In genomic region chr2:234135750-234136221, GRCh38 we compare ENCODE assay signal across 8 cellular contexts.
DNase-seq lines count a peak whose midpoint lies in the region; ATAC-seq and TF ChIP-seq lines count a peak whose summit lies in the region.

No MANE protein-coding gene starts in this region.

- H3K4me3 ChIP-seq in Peyer's patch (no peak overlapping the region), foreskin fibroblast (ENCODE audit: low read depth in 1 of 2, low read length in 2 of 2) (no peak overlapping the region), osteoblast (ENCODE audit: insufficient read depth, low read length) (no peak overlapping the region)

- TF ChIP-seq CTCF in GM10266 (IDR thresholded peaks at IDR 0.05; ENCODE audit: control insufficient read depth, insufficient read depth, low read depth, missing control alignments) (peak; percentile 68), Peyer's patch (IDR thresholded peaks at IDR 0.05) (peak; percentile 6 to 89 (median 80)), foreskin fibroblast (IDR thresholded peaks at IDR 0.05; ENCODE audit: low read depth, low read length) (peak; percentile 77), osteoblast (IDR thresholded peaks at IDR 0.05; ENCODE audit: extremely low read depth, low read depth, low read length) (peak; percentile 90)

- TF ChIP-seq POLR2A in Peyer's patch (IDR thresholded peaks at IDR 0.05): no peak

- in situ Hi-C loops in KBM-7 (cut with MboI; ENCODE audit: low pct_unique_long_range_greater_than_20kb, low sequenced_read_pairs): no loop called here

- no peak overlapping the region for H3K4me3 Mint-ChIP-seq in activated T-helper 2 cell treated with anti-CD3 and anti-CD28 coated beads, Interferon-gamma antibody, Interleukin-2, Interleukin-4, amounts not matched to agents 10 μg/mL and 5 μg/mL and 100 μg/mL, durations not matched to agents 14 hours and 24 hours and 36 hours (ENCODE audit: low read depth)

- H2AFZ ChIP-seq in osteoblast (ENCODE audit: low read length): peak overlapping the region; percentile 60

- H3K27ac ChIP-seq in Peyer's patch (no peak overlapping the region), osteoblast (ENCODE audit: low read depth, low read length) (no peak overlapping the region)

- H3K27ac Mint-ChIP-seq in activated T-helper 2 cell treated with anti-CD3 and anti-CD28 coated beads, Interferon-gamma antibody, Interleukin-2, Interleukin-4, amounts not matched to agents 10 μg/mL and 5 μg/mL and 100 μg/mL, durations not matched to agents 14 hours and 24 hours and 36 hours: no peak overlapping the region

- DNase-seq in GM10266 (ENCODE audit: extremely low spot score) (peak; percentile 55), KBM-7 (peak; percentile 28), Peyer's patch (peak; percentile 41 to 75 (median 63)), foreskin fibroblast (peak; percentile 67 to 85), osteoblast (ENCODE audit: insufficient read length, low spot score, missing footprints) (peak; percentile 86), ureter (ENCODE audit: low spot score) (peak; percentile 62)
- DNase-seq in activated T-helper 2 cell treated with anti-CD3 and anti-CD28 coated beads, Interferon-gamma antibody, Interleukin-2, Interleukin-4, amounts not matched to agents 10 μg/mL and 5 μg/mL and 100 μg/mL, durations not matched to agents 14 hours and 24 hours and 36 hours (ENCODE audit: low spot score): peak; percentile 33

- intact Hi-C loops in activated T-helper 2 cell treated with anti-CD3 and anti-CD28 coated beads, Interferon-gamma antibody, Interleukin-2, Interleukin-4, amounts not matched to agents 10 μg/mL and 5 μg/mL and 100 μg/mL, durations not matched to agents 14 hours and 24 hours and 36 hours (cut with micrococcal nuclease): loop anchor here (1.0 to 5.0 kb wide), 5 partner anchors 137 to 410 kb away; no protein-coding TSS in a partner anchor

- no peaks in the 10 kb centered on the region for H3K9me3 ChIP-seq in Peyer's patch
- peaks cover 2% of the 10 kb centered on the region for H3K9me3 ChIP-seq in osteoblast (ENCODE audit: low read depth, low read length)

- H3K36me3 Mint-ChIP-seq in activated T-helper 2 cell treated with anti-CD3 and anti-CD28 coated beads, Interferon-gamma antibody, Interleukin-2, Interleukin-4, amounts not matched to agents 10 μg/mL and 5 μg/mL and 100 μg/mL, durations not matched to agents 14 hours and 24 hours and 36 hours (ENCODE audit: low read depth): no peaks in the 10 kb centered on the region

- H3K36me3 ChIP-seq in Peyer's patch (no peaks in the 10 kb centered on the region), osteoblast (ENCODE audit: insufficient read depth, low read length) (no peaks in the 10 kb centered on the region)

- no peaks in the 10 kb centered on the region for H3K79me2 ChIP-seq in osteoblast (ENCODE audit: insufficient read depth, low read length)

- H3K9me3 Mint-ChIP-seq in activated T-helper 2 cell treated with anti-CD3 and anti-CD28 coated beads, Interferon-gamma antibody, Interleukin-2, Interleukin-4, amounts not matched to agents 10 μg/mL and 5 μg/mL and 100 μg/mL, durations not matched to agents 14 hours and 24 hours and 36 hours: no peaks in the 10 kb centered on the region

- peaks cover 14% of the 10 kb centered on the region for H3K27me3 Mint-ChIP-seq in activated T-helper 2 cell treated with anti-CD3 and anti-CD28 coated beads, Interferon-gamma antibody, Interleukin-2, Interleukin-4, amounts not matched to agents 10 μg/mL and 5 μg/mL and 100 μg/mL, durations not matched to agents 14 hours and 24 hours and 36 hours (ENCODE audit: low read depth)

- H3K27me3 ChIP-seq in Peyer's patch (no peaks in the 10 kb centered on the region), osteoblast (ENCODE audit: insufficient read depth, low read length) (no peaks in the 10 kb centered on the region)

- H3K4me1 Mint-ChIP-seq in activated T-helper 2 cell treated with anti-CD3 and anti-CD28 coated beads, Interferon-gamma antibody, Interleukin-2, Interleukin-4, amounts not matched to agents 10 μg/mL and 5 μg/mL and 100 μg/mL, durations not matched to agents 14 hours and 24 hours and 36 hours (ENCODE audit: low read depth): peaks cover 20% of the 10 kb centered on the region

- no peak for ATAC-seq in GM18868 (IDR thresholded peaks at IDR 0.05; ENCODE audit: unreplicated experiment)

- no peaks in the 10 kb centered on the region for H4K20me1 ChIP-seq in osteoblast (ENCODE audit: insufficient read depth, low read length)

- H3K4me1 ChIP-seq in Peyer's patch: no peaks in the 10 kb centered on the region
- H3K4me1 ChIP-seq in osteoblast (ENCODE audit: insufficient read depth, low read length): peaks cover 13% of the 10 kb centered on the region

- H3K4me2 ChIP-seq in osteoblast (ENCODE audit: insufficient read depth, low read length): peak overlapping the region; percentile 31

Comparison
In these comparisons a context has a peak if more than half of its experiments do, and no peak if none do; other contexts are left out.
1. DNase-seq: peak in every context shown above with its lines; median percentile 86 in osteoblast; 76 in foreskin fibroblast; 63 in Peyer's patch; 62 in ureter; 55 in GM10266; 33 in activated T-helper 2 cell treated with anti-CD3 and anti-CD28 coated beads, Interferon-gamma antibody, Interleukin-2, Interleukin-4, amounts not matched to agents 10 μg/mL and 5 μg/mL and 100 μg/mL, durations not matched to agents 14 hours and 24 hours and 36 hours; 28 in KBM-7.